ENCODE assay signal across 26 cellular contexts in genomic region chr17:58570758-58571157, GRCh38.
"Had no signal": no experiment of that assay in that cellular context is flagged by ENCODE, and none has a peak within 500 bp of the region (broad histone marks: within the 10 kb centered on the region; RNA-seq: fewer than 3 reads in every experiment).

No MANE protein-coding gene starts in this region.

- ATAC-seq: effector memory CD8-positive, alpha-beta T cell; esophagus mucosa; gastrocnemius medialis; heart right ventricle; left cardiac atrium; left lung; left ventricle myocardium superior; lower lobe of right lung had no signal

- H3K36me3 ChIP-seq: colonic mucosa, esophagus squamous epithelium, gastrocnemius medialis, heart right ventricle, left lung, lower lobe of right lung had no signal

- H3K4me3 Mint-ChIP-seq: dendritic cell treated with granulocyte-macrophage colony-stimulating factor and Interleukin-4, amounts not matched to agents 40 ng/mL and 50 ng/mL, for 4 days; effector memory CD8-positive, alpha-beta T cell; endodermal cell; mesothelial cell of epicardium had no signal

- H3K9me3 Mint-ChIP-seq: dendritic cell treated with granulocyte-macrophage colony-stimulating factor and Interleukin-4, amounts not matched to agents 40 ng/mL and 50 ng/mL, for 4 days; effector memory CD8-positive, alpha-beta T cell; endodermal cell; mesothelial cell of epicardium had no signal

- DNase-seq: colonic mucosa; cortex of kidney; effector CD8-positive, alpha-beta T cell; effector memory CD8-positive, alpha-beta T cell; endodermal cell; erythroblast; esophagus squamous epithelium; foreskin fibroblast; foreskin melanocyte; gastrocnemius medialis; glutamatergic neuron; head of caudate nucleus; heart right ventricle; hippocampal formation; left cardiac atrium; left lung; left ventricle myocardium superior; lower lobe of right lung; mesenchymal stem cell had no signal

- H3K27ac Mint-ChIP-seq: dendritic cell treated with granulocyte-macrophage colony-stimulating factor and Interleukin-4, amounts not matched to agents 40 ng/mL and 50 ng/mL, for 4 days; effector memory CD8-positive, alpha-beta T cell; endodermal cell had no signal

- H3K9me3 ChIP-seq: colonic mucosa, esophagus squamous epithelium, gastrocnemius medialis, heart right ventricle, left lung, lower lobe of right lung had no signal

- H3K27me3 ChIP-seq: colonic mucosa, esophagus squamous epithelium, gastrocnemius medialis, heart right ventricle, left lung had no signal

- H3K36me3 Mint-ChIP-seq: mesothelial cell of epicardium had no signal

- H3K27ac ChIP-seq: colonic mucosa, epithelial cell of prostate, esophagus squamous epithelium, gastrocnemius medialis, heart right ventricle, left lung, lower lobe of right lung had no signal

- H3K27me3 Mint-ChIP-seq: dendritic cell treated with granulocyte-macrophage colony-stimulating factor and Interleukin-4, amounts not matched to agents 40 ng/mL and 50 ng/mL, for 4 days had no signal

- FAIRE-seq: endometrium, islet of Langerhans, keratinocyte had no signal

- H3K4me3 ChIP-seq: colonic mucosa, esophagus squamous epithelium, gastrocnemius medialis, heart right ventricle, left lung, lower lobe of right lung had no signal

- H3K4me1 ChIP-seq: colonic mucosa, gastrocnemius medialis had no signal
